12 cellular contexts compared by ENCODE assay signal in genomic region chr6:11210386-11211138, GRCh38. TPM values are rescaled to one million over a fixed set of nuclear protein-coding genes. Genes with fewer than 3 reads are reported as not detected.
A peak's percentile ranks its signal among the peaks of the same experiment; 100 is the strongest.
DNase-seq lines count a peak whose midpoint lies in the region; ATAC-seq and TF ChIP-seq lines count a peak whose summit lies in the region.
"Had no signal": no experiment of that assay in that cellular context is flagged by ENCODE, and none has a peak within 500 bp of the region (broad histone marks: within the 10 kb centered on the region; RNA-seq: fewer than 3 reads in every experiment).

No MANE protein-coding gene starts in this region.

- no peak for TF ChIP-seq POLR2A in gastrocnemius medialis (IDR thresholded peaks at IDR 0.05)

- H3K4me1 ChIP-seq in left ventricle myocardium inferior (peaks cover 99% of the 10 kb centered on the region), gastrocnemius medialis (peaks cover 58 to 71% of the 10 kb centered on the region in 2 donors), Caco-2 (peaks cover 23% of the 10 kb centered on the region)

- H3K9me3 Mint-ChIP-seq in CD14-positive monocyte: peaks cover 0 to 2% (median 0%) of the 10 kb centered on the region in 7 donors
- H3K9me3 Mint-ChIP-seq in Caco-2 (ENCODE audit: unreplicated experiment): no peaks in the 10 kb centered on the region
- H3K9me3 Mint-ChIP-seq: CD4-positive, alpha-beta T cell had no signal

- H3K9me3 ChIP-seq in left ventricle myocardium inferior (replicated peaks): no peaks in the 10 kb centered on the region
- no peaks in the 10 kb centered on the region for H3K9me3 ChIP-seq in gastrocnemius medialis
- H3K9me3 ChIP-seq in Caco-2: no peaks in the 10 kb centered on the region

- peak overlapping the region; percentile 8 for H3K4me3 ChIP-seq in left ventricle myocardium inferior
- H3K4me3 ChIP-seq in gastrocnemius medialis: no peak overlapping the region
- no peak overlapping the region for H3K4me3 ChIP-seq in Caco-2 (ENCODE audit: low read depth, low read length)

- H3K4me1 Mint-ChIP-seq in CD14-positive monocyte (peaks cover 58% of the 10 kb centered on the region), Caco-2 (ENCODE audit: low read depth, unreplicated experiment) (peaks cover 22% of the 10 kb centered on the region)

- peaks cover 65 to 68% of the 10 kb centered on the region in 2 donors for H3K36me3 Mint-ChIP-seq in CD14-positive monocyte
- H3K36me3 Mint-ChIP-seq in Caco-2 (ENCODE audit: insufficient read depth, unreplicated experiment): peaks cover 88% of the 10 kb centered on the region

- H3K27ac Mint-ChIP-seq in CD14-positive monocyte (peak overlapping the region in 6 of 7 donors; percentile 40 to 95 (median 61)), Caco-2 (ENCODE audit: unreplicated experiment) (no peak overlapping the region)

- peaks cover 17% of the 10 kb centered on the region for H3K36me3 ChIP-seq in left ventricle myocardium inferior
- no peaks in the 10 kb centered on the region for H3K36me3 ChIP-seq in gastrocnemius medialis
- no peaks in the 10 kb centered on the region; the same call in 1 of the 2 replicates for H3K36me3 ChIP-seq in Caco-2 (ENCODE audit: control insufficient read depth, insufficient read depth, low read length)

- POLR2A ChIA-PET in Caco-2 (lab: Charles Lee): no interaction called here

- H3K27me3 Mint-ChIP-seq in CD14-positive monocyte (ENCODE audit: low read depth in 3 of 3) (peaks cover 0 to under 1% (median 0%) of the 10 kb centered on the region in 3 donors), Caco-2 (ENCODE audit: insufficient read depth, unreplicated experiment) (no peaks in the 10 kb centered on the region)
- H3K27me3 Mint-ChIP-seq: CD4-positive, alpha-beta T cell had no signal

- ATAC-seq in gastrocnemius medialis: no peak

- intact Hi-C loops in CD14-positive monocyte (cut with micrococcal nuclease) (no loop called here), left ventricle myocardium inferior (cut with micrococcal nuclease) (no loop called here), gastrocnemius medialis (cut with DNase I; ENCODE audit: low total_unique reads) (no loop called here), Caco-2 (cut with micrococcal nuclease; ENCODE audit: unreplicated experiment) (no loop called here)

- CTCF ChIA-PET in Caco-2 (lab: Charles Lee): no interaction called here

- peak overlapping the region; percentile 87 for H3K27ac ChIP-seq in left ventricle myocardium inferior (replicated peaks)
- peak overlapping the region; percentile 30 to 84 (median 74) for H3K27ac ChIP-seq in gastrocnemius medialis

- no peak for TF ChIP-seq CTCF in CD14-positive monocyte (IDR thresholded peaks at IDR 0.05)
- no peak for TF ChIP-seq CTCF in left ventricle myocardium inferior (IDR thresholded peaks at IDR 0.05; ENCODE audit: borderline replicate concordance)
- TF ChIP-seq CTCF in gastrocnemius medialis (IDR thresholded peaks at IDR 0.05 in 4 of 5, conservative IDR thresholded peaks at IDR 0.05 in 1 of 5): no peak
- no peak for TF ChIP-seq CTCF in Caco-2 (IDR thresholded peaks at IDR 0.05; ENCODE audit: insufficient read depth in 1 of 2, low read depth in 1 of 2, low read length in 1 of 2, severe bottlenecking in 1 of 2, unreplicated experiment in 1 of 2)

- DNase-seq in CD14-positive monocyte (ENCODE audit: low spot score) (no peak), NCI-H82 treated with DMSO at 0.1 percent for 48 hours (lab: John Stamatoyannopoulos, UW; ENCODE audit: unreplicated experiment) (peak; percentile 45), left ventricle myocardium inferior (no peak), gastrocnemius medialis (no peak), DMS 273 (lab: John Stamatoyannopoulos, UW; ENCODE audit: unreplicated experiment) (no peak), NCI-H2107 (lab: John Stamatoyannopoulos, UW) (no peak), UCSD-AML1 (lab: John Stamatoyannopoulos, UW; ENCODE audit: unreplicated experiment) (no peak), Caco-2 (no peak)
- DNase-seq: CD4-positive, alpha-beta T cell; cerebellar nuclear complex; GOT3; left colon had no signal

- H3K27me3 ChIP-seq in left ventricle myocardium inferior (ENCODE audit: low read depth) (no peaks in the 10 kb centered on the region), gastrocnemius medialis (no peaks in the 10 kb centered on the region), Caco-2 (replicated peaks; ENCODE audit: control insufficient read depth, insufficient read depth, low read length) (no peaks in the 10 kb centered on the region)

- in situ Hi-C loops in gastrocnemius medialis (cut with MboI; ENCODE audit: low sequenced_read_pairs in 4 of 4): no loop called here

- BruUV-seq in Caco-2 (replicated peaks; lab: Mats Ljungman, UMichigan): no TSS peak

- H3K4me3 Mint-ChIP-seq in CD14-positive monocyte: no peak overlapping the region
- no peak overlapping the region for H3K4me3 Mint-ChIP-seq in Caco-2 (ENCODE audit: unreplicated experiment)
- H3K4me3 Mint-ChIP-seq: CD4-positive, alpha-beta T cell had no signal

RNA-seq across cellular contexts. Expression of gene NEDD9, which starts 21.9 kb away (rescaled TPM):
- 10 to 100 TPM; 18.2 to 33.0 TPM for polyA plus RNA-seq in CD14-positive monocyte
- total RNA-seq in left ventricle myocardium inferior (28.1 TPM), gastrocnemius medialis (10 to 100 TPM; 19.8 to 49.4 (median 35.6) TPM), Caco-2 (2022) (33.2 and 36.2 TPM in 2 replicates)
